ENCODE assay signal across 8 cellular contexts in the genomic region with DNA sequence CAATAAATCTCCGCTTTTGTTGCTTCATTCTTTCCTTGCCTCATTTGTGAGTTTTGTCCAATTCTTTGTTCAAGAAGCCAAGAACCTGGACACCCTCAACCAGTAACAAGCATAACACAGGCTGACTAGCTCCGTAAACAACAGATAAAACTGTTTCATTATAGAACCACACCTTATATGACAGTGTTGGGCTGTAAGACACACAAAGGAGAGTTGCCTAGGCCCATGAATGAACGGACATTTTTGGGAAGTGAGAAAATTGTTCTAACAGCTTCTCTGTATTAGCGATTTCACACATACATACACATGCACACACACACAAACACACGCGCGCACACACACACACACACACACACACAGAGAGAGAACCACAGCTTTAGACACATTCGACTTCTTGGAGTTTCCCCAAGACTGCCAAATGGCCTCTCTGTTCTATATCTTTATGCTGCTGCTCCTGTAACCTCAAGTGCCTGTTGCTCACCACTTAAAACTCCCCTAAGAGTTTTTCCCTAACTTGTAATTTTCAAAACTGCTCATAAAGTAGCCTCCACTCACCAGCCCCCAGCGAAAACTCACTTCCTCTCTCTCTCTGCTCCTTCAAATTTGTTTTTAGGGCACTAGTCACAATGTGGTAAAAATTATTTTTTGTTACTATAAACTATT. TPM values are rescaled to one million over a fixed set of nuclear protein-coding genes. Genes with fewer than 3 reads are reported as not detected.
DNase-seq lines count a peak whose midpoint lies in the region; ATAC-seq and TF ChIP-seq lines count a peak whose summit lies in the region.

No MANE protein-coding gene starts in this region.

- DNase-seq in BJ (ENCODE audit: low read depth) (peak; percentile 35), astrocyte of the spinal cord (ENCODE audit: low read depth, low spot score) (peak; percentile 40), NK-92 (lab: John Stamatoyannopoulos, UW; ENCODE audit: unreplicated experiment) (no peak), HT-29 (ENCODE audit: low spot score) (no peak), breast epithelium (ENCODE audit: low spot score in 2 of 2) (no peak)
- no peak for DNase-seq in activated CD8-positive, alpha-beta memory T cell treated with anti-CD3 and anti-CD28 coated beads, Interleukin-2, amount 50 U/mL, for 48 hours

- in situ Hi-C loops in astrocyte of the spinal cord (cut with HindIII; ENCODE audit: low sequenced_read_pairs): no loop called here

- no peak for TF ChIP-seq POLR2A in breast epithelium (IDR thresholded peaks at IDR 0.05)

- no peaks in the 10 kb centered on the region for H3K4me1 ChIP-seq in breast epithelium

- POLR2A ChIA-PET in BJ (lab: Charles Lee): no interaction called here

- no peak overlapping the region for H3K27ac ChIP-seq in breast epithelium

- ATAC-seq in GM19023 (IDR thresholded peaks at IDR 0.05; ENCODE audit: unreplicated experiment) (peak; percentile 50), HG03039 (IDR thresholded peaks at IDR 0.05; ENCODE audit: unreplicated experiment) (peak; percentile 43)

- H3K4me3 ChIP-seq in BJ (ENCODE audit: low read depth, low read length) (no peak overlapping the region), astrocyte of the spinal cord (ENCODE audit: low read depth, low read length) (no peak overlapping the region), breast epithelium (no peak overlapping the region)

- TF ChIP-seq CTCF in BJ (IDR thresholded peaks at IDR 0.05; ENCODE audit: insufficient read depth, low read depth, low read length): no peak
- TF ChIP-seq CTCF in astrocyte of the spinal cord (IDR thresholded peaks at IDR 0.05; ENCODE audit: low read depth, low read length): no peak
- TF ChIP-seq CTCF in breast epithelium (IDR thresholded peaks at IDR 0.05): no peak

- intact Hi-C loops in breast epithelium (cut with DNase I; ENCODE audit: low total_unique reads): no loop called here

- H3K27me3 ChIP-seq in BJ (ENCODE audit: control insufficient read depth, insufficient read depth, low read length) (no peaks in the 10 kb centered on the region), breast epithelium (no peaks in the 10 kb centered on the region)

- no peaks in the 10 kb centered on the region; the same call in 1 of the 2 replicates for H3K36me3 ChIP-seq in BJ (ENCODE audit: control insufficient read depth, insufficient read depth, low read length)
- H3K36me3 ChIP-seq in breast epithelium: no peaks in the 10 kb centered on the region

- CTCF ChIA-PET in BJ (lab: Yijun Ruan, JAX): interaction anchor here (0.9 kb wide), 1 partner anchor 11 kb away, joined by 3 read pairs; no protein-coding TSS in a partner anchor

- H3K9me3 ChIP-seq in breast epithelium: no peaks in the 10 kb centered on the region

RNA-seq across cellular contexts. Expression of a gene that starts 35.9 kb away (rescaled TPM):
- 175 and 224 TPM in 2 replicates for polyA plus RNA-seq in BJ (2011; rRNA removed)
- 58.6 and 65.6 TPM in 2 replicates for polyA minus RNA-seq in BJ (2011; rRNA and poly(A)+ RNA removed)
- total RNA-seq in HT-29 (2014; rRNA removed; shearing (Covaris generic)): 91.1 and 93.5 TPM in 2 replicates
- total RNA-seq in breast epithelium: 100 to 1,000 TPM in 1 of 3 donors, 10 to 100 TPM in 2; 56.0 to 103 (median 64.1) TPM

Comparison
In these comparisons a context has a peak if more than half of its experiments do, and no peak if none do; other contexts are left out.
1. DNase-seq: peak in BJ (single experiment) and astrocyte of the spinal cord (single experiment); none in NK-92 (single experiment), HT-29 (single experiment), activated CD8-positive, alpha-beta memory T cell treated with anti-CD3 and anti-CD28 coated beads, Interleukin-2, amount 50 U/mL, for 48 hours (single experiment) and breast epithelium (0 of 2).